1 cellular context compared by ENCODE assay signal in the genomic region with DNA sequence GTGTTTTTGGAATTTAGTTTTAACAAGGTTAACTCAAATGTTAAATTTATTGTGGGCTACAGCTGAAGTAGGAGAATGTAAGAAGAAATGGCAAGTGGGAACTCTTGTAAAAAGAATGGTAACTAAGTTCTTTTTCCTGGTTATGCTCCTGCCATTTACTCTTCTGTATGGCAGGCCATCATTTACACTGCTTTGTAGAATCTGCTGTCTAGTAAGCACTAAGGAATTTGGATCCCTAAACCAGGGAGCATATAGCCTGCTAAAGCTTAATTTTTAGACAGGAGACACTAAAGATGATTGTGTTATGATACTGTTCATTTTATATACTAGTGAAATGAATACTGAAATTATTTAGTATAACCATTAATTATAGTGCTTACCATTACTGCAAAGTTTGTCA.
TF ChIP-seq lines count a peak whose summit lies in the region.

No MANE protein-coding gene starts in this region.

TF ChIP-seq in IMR-90, 13 proteins besides CTCF, POLR2A, EP300 and RAD21 (continued from another document):
- TF ChIP-seq, protein P1, sequence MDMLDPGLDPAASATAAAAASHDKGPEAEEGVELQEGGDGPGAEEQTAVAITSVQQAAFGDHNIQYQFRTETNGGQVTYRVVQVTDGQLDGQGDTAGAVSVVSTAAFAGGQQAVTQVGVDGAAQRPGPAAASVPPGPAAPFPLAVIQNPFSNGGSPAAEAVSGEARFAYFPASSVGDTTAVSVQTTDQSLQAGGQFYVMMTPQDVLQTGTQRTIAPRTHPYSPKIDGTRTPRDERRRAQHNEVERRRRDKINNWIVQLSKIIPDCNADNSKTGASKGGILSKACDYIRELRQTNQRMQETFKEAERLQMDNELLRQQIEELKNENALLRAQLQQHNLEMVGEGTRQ (IDR thresholded peaks at IDR 0.05; ENCODE audit: low read depth, low read length): no peak
- TF ChIP-seq NFE2L2 (IDR thresholded peaks at IDR 0.05; ENCODE audit: low read depth, low read length) (no peak), MAFK (IDR thresholded peaks at IDR 0.05; ENCODE audit: low read depth, low read length) (no peak), CEBPB (IDR thresholded peaks at IDR 0.05; ENCODE audit: low read depth, low read length) (no peak), SMC3 (IDR thresholded peaks at IDR 0.05; ENCODE audit: low read depth, low read length) (no peak), MAZ (IDR thresholded peaks at IDR 0.05; ENCODE audit: borderline replicate concordance, low read depth, low read length) (no peak), RCOR1 (IDR thresholded peaks at IDR 0.05; ENCODE audit: insufficient replicate concordance, low read length) (no peak), CHD1 (IDR thresholded peaks at IDR 0.05; ENCODE audit: low read depth, low read length) (no peak), BHLHE40 (IDR thresholded peaks at IDR 0.05; ENCODE audit: low read depth, low read length) (no peak), FOS (IDR thresholded peaks at IDR 0.05; ENCODE audit: low read depth, low read length) (no peak), RFX5 (IDR thresholded peaks at IDR 0.05; ENCODE audit: low read depth, low read length) (no peak)
- TF ChIP-seq, protein P2, sequence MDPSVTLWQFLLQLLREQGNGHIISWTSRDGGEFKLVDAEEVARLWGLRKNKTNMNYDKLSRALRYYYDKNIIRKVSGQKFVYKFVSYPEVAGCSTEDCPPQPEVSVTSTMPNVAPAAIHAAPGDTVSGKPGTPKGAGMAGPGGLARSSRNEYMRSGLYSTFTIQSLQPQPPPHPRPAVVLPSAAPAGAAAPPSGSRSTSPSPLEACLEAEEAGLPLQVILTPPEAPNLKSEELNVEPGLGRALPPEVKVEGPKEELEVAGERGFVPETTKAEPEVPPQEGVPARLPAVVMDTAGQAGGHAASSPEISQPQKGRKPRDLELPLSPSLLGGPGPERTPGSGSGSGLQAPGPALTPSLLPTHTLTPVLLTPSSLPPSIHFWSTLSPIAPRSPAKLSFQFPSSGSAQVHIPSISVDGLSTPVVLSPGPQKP (IDR thresholded peaks at IDR 0.05; ENCODE audit: borderline replicate concordance, low read depth, low read length): no peak
